In the genomic region with DNA sequence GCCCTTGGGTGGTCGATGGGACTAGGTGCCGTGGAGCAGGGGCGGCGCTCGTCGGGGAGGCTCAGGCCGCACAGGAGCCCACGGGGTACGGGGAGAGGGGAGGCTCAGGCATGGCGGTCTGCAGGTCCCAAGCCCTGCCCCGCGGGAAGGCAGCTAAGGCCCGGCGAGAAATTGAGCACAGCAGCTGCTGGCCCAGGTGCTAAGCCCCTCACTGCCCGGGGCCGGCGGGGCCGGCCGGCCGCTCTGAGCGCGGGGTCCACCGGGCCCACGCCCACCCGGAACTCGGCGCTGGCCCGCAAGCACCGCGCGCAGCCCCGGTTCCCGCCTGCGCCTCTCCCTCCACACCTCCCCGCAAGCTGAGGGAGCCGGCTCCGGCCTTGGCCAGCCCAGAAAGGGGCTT, we compare ENCODE assay signal across 11 cellular contexts. TPM values are rescaled to one million over a fixed set of nuclear protein-coding genes. Genes with fewer than 3 reads are reported as not detected.
"Had no signal": no experiment of that assay in that cellular context is flagged by ENCODE, and none has a peak within 500 bp of the region (broad histone marks: within the 10 kb centered on the region; RNA-seq: fewer than 3 reads in every experiment).

No MANE protein-coding gene starts in this region.

RNA-seq across cellular contexts. Expression of a gene that starts 13.3 kb away (rescaled TPM):
- total RNA-seq: ascending aorta, astrocyte, body of pancreas, bronchial epithelial cell, cardiac muscle cell, cerebellum, chondrocyte had no signal
- polyA plus RNA-seq: aorta had no signal

RNA-seq across cellular contexts. Expression of a gene that starts 24.8 kb away (rescaled TPM):
- total RNA-seq: adrenal gland, aorta, ascending aorta, body of pancreas, breast epithelium, bronchial epithelial cell, cardiac muscle cell, cardiac septum, cerebellum had no signal

RNA-seq across cellular contexts. Expression of a gene that starts 49.6 kb away (rescaled TPM):
- total RNA-seq: body of pancreas had no signal
